ENCODE assay signal across 7 cellular contexts in the genomic region with DNA sequence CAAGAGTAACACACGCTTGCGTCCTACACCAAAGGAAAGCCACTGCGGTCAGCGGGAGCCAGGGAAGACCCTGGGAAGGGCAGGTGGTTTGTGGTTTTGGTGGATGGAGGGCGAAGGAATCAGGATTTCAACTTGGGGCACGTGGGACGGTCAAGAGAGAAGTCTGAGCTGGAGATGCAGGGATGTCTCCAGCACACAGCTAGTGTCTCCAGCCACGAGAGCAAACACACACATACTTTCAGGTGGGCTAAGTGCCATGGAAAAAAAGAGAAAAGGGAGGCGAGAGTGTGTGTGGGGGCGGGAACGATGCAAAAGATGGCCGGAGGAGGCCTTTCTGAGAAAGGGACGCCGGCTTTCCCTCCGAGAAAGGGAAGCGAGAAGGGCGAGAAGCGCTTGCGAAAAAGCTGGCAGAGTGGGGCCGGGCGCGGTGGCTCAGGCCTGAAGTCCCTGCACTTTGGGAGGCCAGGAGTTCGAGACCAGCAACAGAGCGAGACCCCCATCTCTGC. TPM values are rescaled to one million over a fixed set of nuclear protein-coding genes. Genes with fewer than 3 reads are reported as not detected.
DNase-seq lines count a peak whose midpoint lies in the region; ATAC-seq and TF ChIP-seq lines count a peak whose summit lies in the region.

No MANE protein-coding gene starts in this region.

- dilution Hi-C loops in mammary epithelial cell (cut with HindIII; ENCODE audit: low sequenced_read_pairs): no loop called here

- H3K27me3 ChIP-seq in GM23338 (ENCODE audit: insufficient read depth): no peaks in the 10 kb centered on the region
- H3K27me3 ChIP-seq in mammary epithelial cell (ENCODE audit: insufficient read depth, low read length): no peaks in the 10 kb centered on the region

- TF ChIP-seq CTCF in GM23338 (conservative IDR thresholded peaks at IDR 0.05; ENCODE audit: low read depth in 2 of 2): no peak
- no peak for TF ChIP-seq CTCF in mammary epithelial cell (conservative IDR thresholded peaks at IDR 0.05 in 1 of 2, IDR thresholded peaks at IDR 0.05 in 1 of 2; ENCODE audit: extremely low read depth in 1 of 2, insufficient read depth in 1 of 2, low read depth in 1 of 2, low read length in 2 of 2)

- ATAC-seq in GM23338 (no peak), left colon (no peak), GM18858 (IDR thresholded peaks at IDR 0.05; ENCODE audit: unreplicated experiment) (no peak), HG02588 (IDR thresholded peaks at IDR 0.05; ENCODE audit: unreplicated experiment) (no peak)

- 8% methylated on average over 12 of the region's 24 CpGs for WGBS in mammary epithelial cell (ENCODE audit: low coverage, missing lambda C conversion rate)

- H4K20me1 ChIP-seq in GM23338 (replicated peaks; ENCODE audit: insufficient read depth): peaks cover 23% of the 10 kb centered on the region
- no peaks in the 10 kb centered on the region for H4K20me1 ChIP-seq in mammary epithelial cell (ENCODE audit: insufficient read depth, low read length)

- H3K36me3 ChIP-seq in GM23338 (ENCODE audit: insufficient read depth) (peaks cover 14% of the 10 kb centered on the region), SK-N-MC (ENCODE audit: insufficient read depth, low read length) (peaks cover 19% of the 10 kb centered on the region), mammary epithelial cell (ENCODE audit: insufficient read depth, low read length) (peaks cover 8% of the 10 kb centered on the region)

- peaks cover 30% of the 10 kb centered on the region for H3F3A ChIP-seq in GM23338 (replicated peaks; ENCODE audit: low read depth)

- no peaks in the 10 kb centered on the region for H3K9me3 Mint-ChIP-seq in GM23338

- H3K27ac ChIP-seq in GM23338 (ENCODE audit: low read depth) (peak overlapping the region; percentile 99), SK-N-MC (0 out of 2 replicates have a peak overlapping the region, but pooled peaks have one; percentile 28), mammary epithelial cell (ENCODE audit: insufficient read depth, low read depth, low read length) (peak overlapping the region; percentile 98)

- peaks cover 17% of the 10 kb centered on the region for H3K27me3 Mint-ChIP-seq in GM23338 (ENCODE audit: insufficient read depth, low read depth, poor library complexity)

- H3K4me1 ChIP-seq in GM23338 (ENCODE audit: insufficient read depth) (peaks cover 20% of the 10 kb centered on the region), mammary epithelial cell (ENCODE audit: insufficient read depth, low read length) (peaks cover 17% of the 10 kb centered on the region)

- CTCF ChIA-PET in mammary epithelial cell (lab: Charles Lee; ENCODE audit: low non-redundant PET): interaction anchor here (0.7 kb wide), 1 partner anchor 47 kb away, joined by 5 read pairs; no protein-coding TSS in a partner anchor

- H3K9ac ChIP-seq in SK-N-MC (ENCODE audit: insufficient read length) (peak overlapping the region; percentile 98), mammary epithelial cell (ENCODE audit: insufficient read depth, low read length) (peak overlapping the region; percentile 84)

- peaks cover 34% of the 10 kb centered on the region for H3K79me2 ChIP-seq in GM23338 (replicated peaks; ENCODE audit: insufficient read depth)
- peaks cover 43% of the 10 kb centered on the region for H3K79me2 ChIP-seq in mammary epithelial cell (ENCODE audit: insufficient read depth, low read length)

- BruUV-seq in mammary epithelial cell (replicated peaks; lab: Mats Ljungman, UMichigan): no TSS peak

- peaks cover 29% of the 10 kb centered on the region for H3K36me3 Mint-ChIP-seq in GM23338 (ENCODE audit: low read depth)

- peaks cover 18% of the 10 kb centered on the region for H3K4me1 Mint-ChIP-seq in GM23338

- in situ Hi-C loops in mammary epithelial cell (cut with MboI; ENCODE audit: low sequenced_read_pairs in 2 of 2): loop anchor here in 1 of 2 donors (25.0 kb wide), 2 partner anchors 229 to 454 kb away; partner anchors contain the start of genes IFNLR1, NIPAL3 and STPG1

- intact Hi-C loops in mammary epithelial cell (cut with micrococcal nuclease) (loop anchor here (2.0 kb wide), 3 partner anchors 225 to 491 kb away; no protein-coding TSS in a partner anchor), left colon (cut with DNase I, micrococcal nuclease) (no loop called here)

- H3K9me3 ChIP-seq in SK-N-MC (ENCODE audit: low read depth, low read length) (no peaks in the 10 kb centered on the region), mammary epithelial cell (replicated peaks; ENCODE audit: insufficient read depth, low read length) (no peaks in the 10 kb centered on the region)

- H3K27ac Mint-ChIP-seq in GM23338: peak overlapping the region; percentile 100

- H3K4me3 ChIP-seq in GM23338 (peak overlapping the region; percentile 76), SK-N-MC (peak overlapping the region; percentile 96), mammary epithelial cell (replicated peaks in 1 of 3; ENCODE audit: insufficient read depth in 1 of 3, low read depth in 2 of 3, low read length in 3 of 3) (peak overlapping the region; percentile 35 to 46 (median 44))

- H2AFZ ChIP-seq in GM23338 (peak overlapping the region; percentile 63; the same call in 1 of the 2 replicates), mammary epithelial cell (ENCODE audit: low read depth, low read length) (peak overlapping the region; percentile 90)

- H3K9me2 ChIP-seq in GM23338 (ENCODE audit: insufficient read depth): no peaks in the 10 kb centered on the region

- H3K4me3 Mint-ChIP-seq in GM23338: peak overlapping the region; percentile 99

- peak overlapping the region; percentile 83 for H3K4me2 ChIP-seq in GM23338
- H3K4me2 ChIP-seq in mammary epithelial cell (ENCODE audit: insufficient read depth, low read depth, low read length): peak overlapping the region; percentile 87

- DNase-seq in GM23338 (ENCODE audit: low spot score) (peak; percentile 41), SK-N-MC (ENCODE audit: low read depth, low spot score) (no peak), mammary epithelial cell (peak; percentile 32), left colon (peak; percentile 48 to 55)
- peak; percentile 11 for DNase-seq in stimulated activated CD4-positive, alpha-beta T cell treated with anti-CD3 and anti-CD28 coated beads, Interleukin-2, amount 100 ng/mL, for 4 hours (ENCODE audit: low read depth)

TF ChIP-seq in GM23338, 12 proteins besides CTCF, POLR2A, EP300 and RAD21:
- no peak for TF ChIP-seq ZNF331 (CRISPR knock-in tag; IDR thresholded peaks at IDR 0.05; ENCODE audit: low read depth)
- TF ChIP-seq POLR2AphosphoS5 (IDR thresholded peaks at IDR 0.05; ENCODE audit: low read depth): 0 out of 2 replicates have a peak, but pooled peaks have one; percentile 22

RNA-seq across cellular contexts. Expression of gene SRRM1, which starts 1.4 kb away (rescaled TPM):
- 115 and 118 TPM in 2 replicates for total RNA-seq in GM23338 (2014; rRNA removed; shearing (Covaris generic))
- polyA plus RNA-seq in GM23338 (2016; fragmentation: Nextera tagmentation; extraction: Ambion mirVana) (649 and 666 TPM in 2 replicates), mammary epithelial cell (67.2 TPM)
- total RNA-seq in mammary epithelial cell (100 to 1,000 TPM in 1 of 2 donors, 10 to 100 TPM in 1; 56.0 to 146 TPM), left colon (100 to 1,000 TPM; 106 to 115 TPM)
- polyA minus RNA-seq in mammary epithelial cell: 97.4 TPM

Comparison
In these comparisons a context has a peak if more than half of its experiments do, and no peak if none do; other contexts are left out.
1. H3K27ac ChIP-seq: peak in every context shown above with its lines; median percentile 99 in GM23338; 98 in mammary epithelial cell; 28 in SK-N-MC.
2. H3K4me3 ChIP-seq: peak in every context shown above with its lines; median percentile 96 in SK-N-MC; 76 in GM23338; 44 in mammary epithelial cell.